1 cellular context compared by ENCODE assay signal in the genomic region with DNA sequence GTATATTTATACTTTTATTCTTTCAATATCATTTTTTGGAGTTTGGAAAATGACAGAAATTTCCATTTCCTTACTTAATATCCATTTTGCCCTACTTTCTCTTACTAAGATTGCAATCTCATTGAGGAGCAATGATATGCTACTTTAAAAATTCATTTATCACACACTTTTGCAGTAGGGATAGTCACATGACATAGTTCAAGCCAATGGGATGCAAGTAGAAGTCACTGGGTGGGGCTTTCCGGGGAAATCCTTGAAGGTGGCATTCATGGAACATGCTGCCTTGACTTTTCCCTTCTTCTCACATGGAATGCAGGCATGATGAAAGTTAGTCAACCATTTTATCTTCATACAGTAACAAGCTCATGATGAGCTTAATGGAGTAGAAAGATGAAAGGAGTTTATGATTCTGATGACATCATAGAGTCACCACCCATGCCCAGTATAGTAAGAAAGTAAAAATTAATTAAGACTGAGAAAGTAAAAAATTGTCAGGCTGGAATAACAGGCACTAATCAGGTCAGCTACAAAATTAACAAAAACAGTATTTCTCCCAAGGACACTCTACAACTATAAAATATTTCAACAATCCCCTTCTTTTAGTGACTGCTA.
TF ChIP-seq lines count a peak whose summit lies in the region.

No MANE protein-coding gene starts in this region.

TF ChIP-seq in GM23338, 12 proteins besides CTCF, POLR2A, EP300 and RAD21 (continued from another document):
- TF ChIP-seq, protein P1, sequence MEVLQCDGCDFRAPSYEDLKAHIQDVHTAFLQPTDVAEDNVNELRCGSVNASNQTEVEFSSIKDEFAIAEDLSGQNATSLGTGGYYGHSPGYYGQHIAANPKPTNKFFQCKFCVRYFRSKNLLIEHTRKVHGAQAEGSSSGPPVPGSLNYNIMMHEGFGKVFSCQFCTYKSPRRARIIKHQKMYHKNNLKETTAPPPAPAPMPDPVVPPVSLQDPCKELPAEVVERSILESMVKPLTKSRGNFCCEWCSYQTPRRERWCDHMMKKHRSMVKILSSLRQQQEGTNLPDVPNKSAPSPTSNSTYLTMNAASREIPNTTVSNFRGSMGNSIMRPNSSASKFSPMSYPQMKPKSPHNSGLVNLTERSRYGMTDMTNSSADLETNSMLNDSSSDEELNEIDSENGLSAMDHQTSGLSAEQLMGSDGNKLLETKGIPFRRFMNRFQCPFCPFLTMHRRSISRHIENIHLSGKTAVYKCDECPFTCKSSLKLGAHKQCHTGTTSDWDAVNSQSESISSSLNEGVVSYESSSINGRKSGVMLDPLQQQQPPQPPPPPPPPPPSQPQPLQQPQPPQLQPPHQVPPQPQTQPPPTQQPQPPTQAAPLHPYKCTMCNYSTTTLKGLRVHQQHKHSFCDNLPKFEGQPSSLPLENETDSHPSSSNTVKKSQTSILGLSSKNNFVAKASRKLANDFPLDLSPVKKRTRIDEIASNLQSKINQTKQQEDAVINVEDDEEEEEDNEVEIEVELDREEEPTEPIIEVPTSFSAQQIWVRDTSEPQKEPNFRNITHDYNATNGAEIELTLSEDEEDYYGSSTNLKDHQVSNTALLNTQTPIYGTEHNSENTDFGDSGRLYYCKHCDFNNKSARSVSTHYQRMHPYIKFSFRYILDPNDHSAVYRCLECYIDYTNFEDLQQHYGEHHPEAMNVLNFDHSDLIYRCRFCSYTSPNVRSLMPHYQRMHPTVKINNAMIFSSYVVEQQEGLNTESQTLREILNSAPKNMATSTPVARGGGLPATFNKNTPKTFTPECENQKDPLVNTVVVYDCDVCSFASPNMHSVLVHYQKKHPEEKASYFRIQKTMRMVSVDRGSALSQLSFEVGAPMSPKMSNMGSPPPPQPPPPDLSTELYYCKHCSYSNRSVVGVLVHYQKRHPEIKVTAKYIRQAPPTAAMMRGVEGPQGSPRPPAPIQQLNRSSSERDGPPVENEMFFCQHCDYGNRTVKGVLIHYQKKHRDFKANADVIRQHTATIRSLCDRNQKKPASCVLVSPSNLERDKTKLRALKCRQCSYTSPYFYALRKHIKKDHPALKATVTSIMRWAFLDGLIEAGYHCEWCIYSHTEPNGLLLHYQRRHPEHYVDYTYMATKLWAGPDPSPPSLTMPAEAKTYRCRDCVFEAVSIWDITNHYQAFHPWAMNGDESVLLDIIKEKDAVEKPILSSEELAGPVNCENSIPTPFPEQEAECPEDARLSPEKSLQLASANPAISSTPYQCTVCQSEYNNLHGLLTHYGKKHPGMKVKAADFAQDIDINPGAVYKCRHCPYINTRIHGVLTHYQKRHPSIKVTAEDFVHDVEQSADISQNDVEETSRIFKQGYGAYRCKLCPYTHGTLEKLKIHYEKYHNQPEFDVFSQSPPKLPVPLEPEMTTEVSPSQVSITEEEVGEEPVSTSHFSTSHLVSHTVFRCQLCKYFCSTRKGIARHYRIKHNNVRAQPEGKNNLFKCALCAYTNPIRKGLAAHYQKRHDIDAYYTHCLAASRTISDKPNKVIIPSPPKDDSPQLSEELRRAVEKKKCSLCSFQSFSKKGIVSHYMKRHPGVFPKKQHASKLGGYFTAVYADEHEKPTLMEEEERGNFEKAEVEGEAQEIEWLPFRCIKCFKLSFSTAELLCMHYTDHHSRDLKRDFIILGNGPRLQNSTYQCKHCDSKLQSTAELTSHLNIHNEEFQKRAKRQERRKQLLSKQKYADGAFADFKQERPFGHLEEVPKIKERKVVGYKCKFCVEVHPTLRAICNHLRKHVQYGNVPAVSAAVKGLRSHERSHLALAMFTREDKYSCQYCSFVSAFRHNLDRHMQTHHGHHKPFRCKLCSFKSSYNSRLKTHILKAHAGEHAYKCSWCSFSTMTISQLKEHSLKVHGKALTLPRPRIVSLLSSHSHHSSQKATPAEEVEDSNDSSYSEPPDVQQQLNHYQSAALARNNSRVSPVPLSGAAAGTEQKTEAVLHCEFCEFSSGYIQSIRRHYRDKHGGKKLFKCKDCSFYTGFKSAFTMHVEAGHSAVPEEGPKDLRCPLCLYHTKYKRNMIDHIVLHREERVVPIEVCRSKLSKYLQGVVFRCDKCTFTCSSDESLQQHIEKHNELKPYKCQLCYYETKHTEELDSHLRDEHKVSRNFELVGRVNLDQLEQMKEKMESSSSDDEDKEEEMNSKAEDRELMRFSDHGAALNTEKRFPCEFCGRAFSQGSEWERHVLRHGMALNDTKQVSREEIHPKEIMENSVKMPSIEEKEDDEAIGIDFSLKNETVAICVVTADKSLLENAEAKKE (CRISPR knock-in tag; IDR thresholded peaks at IDR 0.05): no peak
- TF ChIP-seq ZNF331 (CRISPR knock-in tag; IDR thresholded peaks at IDR 0.05; ENCODE audit: low read depth) (no peak), ZNF114 (CRISPR knock-in tag; IDR thresholded peaks at IDR 0.05) (no peak)
